17 cellular contexts compared by ENCODE assay signal in genomic region chr15:39792954-39793353, GRCh38. TPM values are rescaled to one million over a fixed set of nuclear protein-coding genes. Genes with fewer than 3 reads are reported as not detected.
"Had no signal": no experiment of that assay in that cellular context is flagged by ENCODE, and none has a peak within 500 bp of the region (broad histone marks: within the 10 kb centered on the region; RNA-seq: fewer than 3 reads in every experiment).

No MANE protein-coding gene starts in this region.

- H3K27me3 ChIP-seq: ascending aorta, esophagus muscularis mucosa, foreskin keratinocyte, sigmoid colon had no signal

- H3K9me3 Mint-ChIP-seq: activated naive CD4-positive, alpha-beta T cell treated with anti-CD3 and anti-CD28 coated beads, Interleukin-2, amount 10 ng/mL, durations not matched to agents 7 days and 5 days; activated T-helper 2 cell treated with anti-CD3 and anti-CD28 coated beads, Interferon-gamma antibody, Interleukin-2, Interleukin-4, amounts not matched to agents 10 μg/mL and 5 μg/mL and 100 μg/mL, durations not matched to agents 14 hours and 24 hours and 36 hours; mesothelial cell of epicardium; stimulated activated naive CD8-positive, alpha-beta T cell treated with anti-CD3 and anti-CD28 coated beads, Interleukin-15, amount 100 ng/mL, for 72 hours; T-helper 2 cell treated with Interferon-gamma antibody and Interleukin-4, amounts not matched to agents 5 μg/mL and 100 μg/mL, for 36 hours; type B pancreatic cell had no signal

- H3K4me1 ChIP-seq: ascending aorta, lower lobe of right lung, sigmoid colon had no signal

- H3K27me3 Mint-ChIP-seq: type B pancreatic cell had no signal

- H3K36me3 ChIP-seq: esophagus muscularis mucosa, lower lobe of right lung, prostate gland, sigmoid colon had no signal

- H3K9me3 ChIP-seq: ascending aorta, esophagus muscularis mucosa, lower lobe of right lung, prostate gland, sigmoid colon had no signal

- DNase-seq: activated CD4-positive, alpha-beta T cell treated with anti-CD3 and anti-CD28 coated beads, Interleukin-2, amount 50 U/mL, for 48 hours; activated CD8-positive, alpha-beta memory T cell treated with anti-CD3 and anti-CD28 coated beads, Interleukin-2, amount 10 ng/mL, durations not matched to agents 7 days and 5 days; activated naive CD4-positive, alpha-beta T cell treated with anti-CD3 and anti-CD28 coated beads, Interleukin-2, amount 10 ng/mL, durations not matched to agents 7 days and 5 days; activated T-cell treated with anti-CD3 and anti-CD28 coated beads, Interleukin-2, amount 50 U/mL, for 1 hour; foreskin keratinocyte; glutamatergic neuron; lower lobe of right lung; sigmoid colon; stimulated activated CD4-positive, alpha-beta T cell treated with anti-CD3 and anti-CD28 coated beads, Interleukin-1b, Interleukin-23, amount 100 ng/mL, for 48 hours; stimulated activated naive CD8-positive, alpha-beta T cell treated with anti-CD3 and anti-CD28 coated beads, Interleukin-15, amount 100 ng/mL, for 72 hours had no signal

- ATAC-seq: activated CD8-positive, alpha-beta memory T cell treated with anti-CD3 and anti-CD28 coated beads, Interleukin-2, amount 10 ng/mL, durations not matched to agents 7 days and 5 days; foreskin keratinocyte; lower lobe of right lung; stimulated activated naive CD8-positive, alpha-beta T cell treated with anti-CD3 and anti-CD28 coated beads, Interleukin-15, amount 100 ng/mL, for 72 hours had no signal

- H3K27ac ChIP-seq: ascending aorta, esophagus muscularis mucosa, foreskin keratinocyte, lower lobe of right lung, prostate gland, sigmoid colon had no signal

- H3K27ac Mint-ChIP-seq: activated CD8-positive, alpha-beta memory T cell treated with anti-CD3 and anti-CD28 coated beads, Interleukin-2, amount 10 ng/mL, durations not matched to agents 7 days and 5 days; activated naive CD4-positive, alpha-beta T cell treated with anti-CD3 and anti-CD28 coated beads, Interleukin-2, amount 10 ng/mL, durations not matched to agents 7 days and 5 days; activated T-helper 2 cell treated with anti-CD3 and anti-CD28 coated beads, Interferon-gamma antibody, Interleukin-2, Interleukin-4, amounts not matched to agents 10 μg/mL and 5 μg/mL and 100 μg/mL, durations not matched to agents 14 hours and 24 hours and 36 hours; mesothelial cell of epicardium; stimulated activated naive CD8-positive, alpha-beta T cell treated with anti-CD3 and anti-CD28 coated beads, Interleukin-15, amount 100 ng/mL, for 72 hours; T-helper 2 cell treated with Interferon-gamma antibody and Interleukin-4, amounts not matched to agents 5 μg/mL and 100 μg/mL, for 36 hours; type B pancreatic cell had no signal

- H3K4me3 ChIP-seq: ascending aorta, esophagus muscularis mucosa, lower lobe of right lung, prostate gland, sigmoid colon had no signal

- H3K4me3 Mint-ChIP-seq: activated CD8-positive, alpha-beta memory T cell treated with anti-CD3 and anti-CD28 coated beads, Interleukin-2, amount 10 ng/mL, durations not matched to agents 7 days and 5 days; activated naive CD4-positive, alpha-beta T cell treated with anti-CD3 and anti-CD28 coated beads, Interleukin-2, amount 10 ng/mL, durations not matched to agents 7 days and 5 days; mesothelial cell of epicardium; stimulated activated naive CD8-positive, alpha-beta T cell treated with anti-CD3 and anti-CD28 coated beads, Interleukin-15, amount 100 ng/mL, for 72 hours; T-helper 2 cell treated with Interferon-gamma antibody and Interleukin-4, amounts not matched to agents 5 μg/mL and 100 μg/mL, for 36 hours; type B pancreatic cell had no signal

- H3K36me3 Mint-ChIP-seq: activated CD8-positive, alpha-beta memory T cell treated with anti-CD3 and anti-CD28 coated beads, Interleukin-2, amount 10 ng/mL, durations not matched to agents 7 days and 5 days; activated naive CD4-positive, alpha-beta T cell treated with anti-CD3 and anti-CD28 coated beads, Interleukin-2, amount 10 ng/mL, durations not matched to agents 7 days and 5 days; mesothelial cell of epicardium; type B pancreatic cell had no signal

RNA-seq across cellular contexts. Expression of gene FSIP1, which starts 10.3 kb away (rescaled TPM):
- total RNA-seq: ascending aorta had no signal
